In the genomic region with DNA sequence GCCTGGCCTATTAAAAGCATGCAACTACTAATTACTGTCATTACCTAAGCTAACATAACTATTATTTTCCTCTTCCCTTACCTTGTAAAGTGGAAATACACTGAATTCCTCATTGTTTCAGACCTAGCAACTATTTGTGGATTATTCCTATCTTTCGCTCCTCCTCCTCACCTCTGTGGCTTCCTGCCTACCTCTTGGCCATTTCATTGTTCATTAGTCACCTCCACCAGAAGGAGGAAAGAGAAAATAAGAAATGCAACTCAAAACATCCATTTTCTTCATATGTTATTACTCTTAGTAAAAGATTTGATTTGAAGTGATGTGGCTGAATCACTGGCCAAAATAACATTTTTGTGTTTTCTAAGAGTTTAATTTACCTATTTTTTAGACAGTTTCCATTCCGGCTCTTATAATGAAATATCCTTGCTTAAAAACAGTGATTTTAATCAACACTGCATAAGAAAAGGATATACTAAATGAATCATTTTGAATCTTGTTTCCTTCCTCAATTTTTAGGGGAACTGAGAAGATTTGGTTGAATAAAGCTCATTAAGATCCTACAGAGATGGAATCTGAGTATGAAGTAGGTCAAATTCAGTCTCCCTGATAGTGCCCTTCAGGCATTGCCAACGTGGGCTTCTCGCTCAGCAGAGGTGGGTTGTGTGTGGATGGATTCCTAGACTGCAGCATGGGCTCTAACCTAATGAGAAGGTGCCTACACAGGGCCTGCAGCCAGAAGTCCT, we compare ENCODE assay signal across 33 cellular contexts. TPM values are rescaled to one million over a fixed set of nuclear protein-coding genes. Genes with fewer than 3 reads are reported as not detected.
A peak's percentile ranks its signal among the peaks of the same experiment; 100 is the strongest.
DNase-seq lines count a peak whose midpoint lies in the region; ATAC-seq, FAIRE-seq and TF ChIP-seq lines count a peak whose summit lies in the region.
"Had no signal": no experiment of that assay in that cellular context is flagged by ENCODE, and none has a peak within 500 bp of the region (broad histone marks: within the 10 kb centered on the region; RNA-seq: fewer than 3 reads in every experiment).

No MANE protein-coding gene starts in this region.

- H3K79me2 ChIP-seq in astrocyte (ENCODE audit: insufficient read depth, low read length): no peaks in the 10 kb centered on the region

- peak; percentile 3 for DNase-seq in astrocyte (ENCODE audit: low read depth)
- DNase-seq in naive thymus-derived CD4-positive, alpha-beta T cell: no peak
- no peak for DNase-seq in effector CD8-positive, alpha-beta T cell (lab: John Stamatoyannopoulos, UW)
- DNase-seq in effector memory CD8-positive, alpha-beta T cell: no peak
- DNase-seq: activated CD4-positive, alpha-beta T cell treated with anti-CD3 and anti-CD28 coated beads, Interleukin-2, amount 10 ng/mL, durations not matched to agents 7 days and 5 days; activated effector memory CD4-positive, alpha-beta T cell treated with Interleukin-2 at 50 U/mL for 16 hours; activated T-cell treated with anti-CD3 and anti-CD28 coated beads, Interleukin-2, amount 50 U/mL, for 1 hour; DND-41; effector memory CD4-positive, alpha-beta T cell; GF-D8; glutamatergic neuron; GM23248; left ventricle myocardium inferior; natural killer cell; NCI-H1105; NCI-H2081; NCI-H526 treated with DMSO at 0.1 percent for 48 hours; nucleus accumbens; right lobe of liver; stimulated activated CD8-positive, alpha-beta memory T cell treated with anti-CD3 and anti-CD28 coated beads, Interleukin-4, amount 100 ng/mL, for 48 hours; T-helper 1 cell; thyroid gland had no signal

- peak overlapping the region; percentile 6 to 92 (median 71) for H3K4me2 ChIP-seq in BLaER1 treated with 17β-estradiol and CSF1 and Interleukin-3, amounts not matched to agents 10 nM and 100 nM
- H3K4me2 ChIP-seq in astrocyte (ENCODE audit: low read length): no peak overlapping the region

- H4K20me1 ChIP-seq in BLaER1 treated with 17β-estradiol and CSF1 and Interleukin-3, amounts not matched to agents 10 nM and 100 nM: no peaks in the 10 kb centered on the region
- no peaks in the 10 kb centered on the region for H4K20me1 ChIP-seq in astrocyte (ENCODE audit: insufficient read depth, low read length)

- no peak for FAIRE-seq in astrocyte (lab: Jason Lieb, UNC)
- FAIRE-seq: colon, D721Med, K562 had no signal

- no peaks in the 10 kb centered on the region for H3K27me3 ChIP-seq in BLaER1 treated with 17β-estradiol and CSF1 and Interleukin-3, amounts not matched to agents 10 nM and 100 nM
- H3K27me3 ChIP-seq in astrocyte (ENCODE audit: insufficient read depth, low read length): no peaks in the 10 kb centered on the region
- no peaks in the 10 kb centered on the region for H3K27me3 ChIP-seq in naive thymus-derived CD4-positive, alpha-beta T cell (ENCODE audit: control insufficient read depth in 2 of 2, insufficient read depth in 2 of 2, low read length in 2 of 2)
- H3K27me3 ChIP-seq: right lobe of liver, thyroid gland, vagina had no signal

- H3K4me1 Mint-ChIP-seq in astrocyte (ENCODE audit: low read depth, unreplicated experiment): no peaks in the 10 kb centered on the region
- peaks cover 0 to 4% (median 0%) of the 10 kb centered on the region in 7 donors for H3K4me1 Mint-ChIP-seq in naive thymus-derived CD4-positive, alpha-beta T cell
- H3K4me1 Mint-ChIP-seq in effector memory CD8-positive, alpha-beta T cell (ENCODE audit: low read depth in 2 of 2): no peaks in the 10 kb centered on the region
- H3K4me1 Mint-ChIP-seq: activated CD4-positive, alpha-beta T cell treated with anti-CD3 and anti-CD28 coated beads, Interleukin-2, amount 10 ng/mL, durations not matched to agents 7 days and 5 days; natural killer cell had no signal

- H3K9me3 ChIP-seq in BLaER1 treated with 17β-estradiol and CSF1 and Interleukin-3, amounts not matched to agents 10 nM and 100 nM (replicated peaks in 1 of 11): peaks cover 4 to 8% (median 4%) of the 10 kb centered on the region in 11 experiments; a peak in 17 of 22 replicates
- H3K9me3 ChIP-seq in astrocyte (ENCODE audit: insufficient read depth, low read depth, low read length): peaks cover 1% of the 10 kb centered on the region
- H3K9me3 ChIP-seq in naive thymus-derived CD4-positive, alpha-beta T cell (ENCODE audit: control insufficient read depth in 2 of 3, low read length in 3 of 3): no peaks in the 10 kb centered on the region
- H3K9me3 ChIP-seq: left ventricle myocardium inferior, right lobe of liver, thyroid gland, vagina had no signal

- H3K9ac ChIP-seq in BLaER1 treated with 17β-estradiol and CSF1 and Interleukin-3, amounts not matched to agents 10 nM and 100 nM: peak overlapping the region in 3 of 11 experiments; percentile 18 to 28 (median 19); a peak in 2 of 22 replicates
- no peak overlapping the region for H3K9ac ChIP-seq in astrocyte (ENCODE audit: low read length)
- H3K9ac ChIP-seq: GM23248 had no signal

- H3K27ac Mint-ChIP-seq in astrocyte (ENCODE audit: unreplicated experiment): no peak overlapping the region
- H3K27ac Mint-ChIP-seq in naive thymus-derived CD4-positive, alpha-beta T cell: no peak overlapping the region
- H3K27ac Mint-ChIP-seq in effector memory CD8-positive, alpha-beta T cell: no peak overlapping the region
- H3K27ac Mint-ChIP-seq: activated CD4-positive, alpha-beta T cell treated with anti-CD3 and anti-CD28 coated beads, Interleukin-2, amount 10 ng/mL, durations not matched to agents 7 days and 5 days; activated naive CD4-positive, alpha-beta T cell treated with anti-CD3 and anti-CD28 coated beads, Interleukin-2, amount 50 U/mL, for 72 hours; natural killer cell; progenitor cell of endocrine pancreas; WTC11 had no signal

- peaks cover 11% of the 10 kb centered on the region for H3K9me3 Mint-ChIP-seq in astrocyte (ENCODE audit: unreplicated experiment)
- peaks cover 0 to under 1% (median 0%) of the 10 kb centered on the region in 11 donors for H3K9me3 Mint-ChIP-seq in naive thymus-derived CD4-positive, alpha-beta T cell
- H3K9me3 Mint-ChIP-seq in effector memory CD8-positive, alpha-beta T cell: no peaks in the 10 kb centered on the region
- H3K9me3 Mint-ChIP-seq: activated CD4-positive, alpha-beta T cell treated with anti-CD3 and anti-CD28 coated beads, Interleukin-2, amount 10 ng/mL, durations not matched to agents 7 days and 5 days; natural killer cell had no signal

- peak overlapping the region in 2 of 10 experiments; percentile 4 to 10; a peak in 2 of 20 replicates for H3K4me3 ChIP-seq in BLaER1 treated with 17β-estradiol and CSF1 and Interleukin-3, amounts not matched to agents 10 nM and 100 nM
- H3K4me3 ChIP-seq in astrocyte (ENCODE audit: insufficient read depth, low read depth, low read length): no peak overlapping the region
- no peak overlapping the region for H3K4me3 ChIP-seq in naive thymus-derived CD4-positive, alpha-beta T cell (ENCODE audit: low read length)
- H3K4me3 ChIP-seq: GM23248, K562, left ventricle myocardium inferior, right lobe of liver, thyroid gland, vagina had no signal

- intact Hi-C loops in naive thymus-derived CD4-positive, alpha-beta T cell (cut with micrococcal nuclease): no loop called here

- no peak for TF ChIP-seq CTCF in astrocyte (IDR thresholded peaks at IDR 0.05; ENCODE audit: insufficient read depth, low read depth, low read length)

- POLR2A ChIA-PET in naive thymus-derived CD4-positive, alpha-beta T cell (lab: Charles Lee): no interaction called here

- CTCF ChIA-PET in naive thymus-derived CD4-positive, alpha-beta T cell (lab: Charles Lee): no interaction called here

- H2AFZ ChIP-seq in astrocyte (ENCODE audit: low read depth, low read length): no peak overlapping the region
- H2AFZ ChIP-seq: GM23248 had no signal

- peaks cover 13 to 46% (median 31%) of the 10 kb centered on the region in 10 experiments; a peak in 19 of 20 replicates for H3K4me1 ChIP-seq in BLaER1 treated with 17β-estradiol and CSF1 and Interleukin-3, amounts not matched to agents 10 nM and 100 nM
- H3K4me1 ChIP-seq in astrocyte (ENCODE audit: insufficient read depth, low read length): no peaks in the 10 kb centered on the region
- H3K4me1 ChIP-seq in naive thymus-derived CD4-positive, alpha-beta T cell (ENCODE audit: control insufficient read depth in 2 of 2, insufficient read depth in 2 of 2, low read length in 2 of 2): no peaks in the 10 kb centered on the region
- H3K4me1 ChIP-seq: right lobe of liver, thyroid gland, vagina had no signal

- H3K36me3 ChIP-seq in BLaER1 treated with 17β-estradiol and CSF1 and Interleukin-3, amounts not matched to agents 10 nM and 100 nM: no peaks in the 10 kb centered on the region
- H3K36me3 ChIP-seq in astrocyte (ENCODE audit: insufficient read depth, low read length): no peaks in the 10 kb centered on the region
- H3K36me3 ChIP-seq in naive thymus-derived CD4-positive, alpha-beta T cell (ENCODE audit: control insufficient read depth in 2 of 3, insufficient read depth in 3 of 3, low read length in 3 of 3): no peaks in the 10 kb centered on the region
- H3K36me3 ChIP-seq: left ventricle myocardium inferior, right lobe of liver, thyroid gland, vagina had no signal

- ATAC-seq in GM18868 (IDR thresholded peaks at IDR 0.05; ENCODE audit: unreplicated experiment) (peak; percentile 43), GM21619 (IDR thresholded peaks at IDR 0.05; ENCODE audit: unreplicated experiment) (no peak)
- peak; percentile 47 for ATAC-seq in naive thymus-derived CD4-positive, alpha-beta T cell
- ATAC-seq in effector memory CD8-positive, alpha-beta T cell (replicated peaks): no peak
- ATAC-seq: activated naive CD4-positive, alpha-beta T cell treated with anti-CD3 and anti-CD28 coated beads, Interleukin-2, amount 50 U/mL, for 72 hours; K562; natural killer cell; WTC11 had no signal

- H3K36me3 Mint-ChIP-seq in astrocyte (ENCODE audit: low read depth, unreplicated experiment): no peaks in the 10 kb centered on the region
- no peaks in the 10 kb centered on the region for H3K36me3 Mint-ChIP-seq in naive thymus-derived CD4-positive, alpha-beta T cell
- H3K36me3 Mint-ChIP-seq in effector memory CD8-positive, alpha-beta T cell (ENCODE audit: insufficient read depth): no peaks in the 10 kb centered on the region
- H3K36me3 Mint-ChIP-seq: activated naive CD4-positive, alpha-beta T cell treated with anti-CD3 and anti-CD28 coated beads, Interleukin-2, amount 50 U/mL, for 72 hours; natural killer cell had no signal

- H3K27me3 Mint-ChIP-seq in astrocyte (ENCODE audit: low read depth, unreplicated experiment): no peaks in the 10 kb centered on the region
- H3K27me3 Mint-ChIP-seq in naive thymus-derived CD4-positive, alpha-beta T cell: peaks cover 0 to 8% (median 0%) of the 10 kb centered on the region in 5 donors
- H3K27me3 Mint-ChIP-seq in effector memory CD8-positive, alpha-beta T cell: no peaks in the 10 kb centered on the region
- H3K27me3 Mint-ChIP-seq: progenitor cell of endocrine pancreas had no signal

- H3K4me3 Mint-ChIP-seq in astrocyte (ENCODE audit: unreplicated experiment): no peak overlapping the region
- H3K4me3 Mint-ChIP-seq in naive thymus-derived CD4-positive, alpha-beta T cell: no peak overlapping the region
- no peak overlapping the region for H3K4me3 Mint-ChIP-seq in effector memory CD8-positive, alpha-beta T cell
- H3K4me3 Mint-ChIP-seq: activated CD4-positive, alpha-beta T cell treated with anti-CD3 and anti-CD28 coated beads, Interleukin-2, amount 10 ng/mL, durations not matched to agents 7 days and 5 days; natural killer cell; WTC11 had no signal

- peak overlapping the region in 8 of 11 experiments; percentile 38 to 65 (median 48); a peak in 13 of 22 replicates for H3K27ac ChIP-seq in BLaER1 treated with 17β-estradiol and CSF1 and Interleukin-3, amounts not matched to agents 10 nM and 100 nM
- no peak overlapping the region for H3K27ac ChIP-seq in astrocyte (ENCODE audit: low read depth, low read length)
- no peak overlapping the region for H3K27ac ChIP-seq in naive thymus-derived CD4-positive, alpha-beta T cell (ENCODE audit: low read depth, low read length)
- H3K27ac ChIP-seq: C4-2B, GM23248, left ventricle myocardium inferior, right lobe of liver, thyroid gland, vagina had no signal

RNA-seq across cellular contexts. Expression of a gene that starts 27.6 kb away (rescaled TPM):
- 127 and 140 TPM in 2 replicates for total RNA-seq in astrocyte
- total RNA-seq in naive thymus-derived CD4-positive, alpha-beta T cell: 10 to 100 TPM; 37.9 to 98.2 (median 56.2) TPM
- polyA plus RNA-seq in naive thymus-derived CD4-positive, alpha-beta T cell: 10 to 100 TPM; 26.6 to 32.6 TPM

Comparison
In these comparisons a context has a peak if more than half of its experiments do, and no peak if none do; other contexts are left out.
1. H3K27ac ChIP-seq: peak in BLaER1 treated with 17β-estradiol and CSF1 and Interleukin-3, amounts not matched to agents 10 nM and 100 nM (8 of 11); none in astrocyte (single experiment) and naive thymus-derived CD4-positive, alpha-beta T cell (single experiment).
2. ATAC-seq: peak in GM18868 (single experiment) and naive thymus-derived CD4-positive, alpha-beta T cell (single experiment); none in GM21619 (single experiment) and effector memory CD8-positive, alpha-beta T cell (single experiment).